14 cellular contexts compared by ENCODE assay signal in genomic region chr2:132974477-132975050, GRCh38.
"Had no signal": no experiment of that assay in that cellular context is flagged by ENCODE, and none has a peak within 500 bp of the region (broad histone marks: within the 10 kb centered on the region; RNA-seq: fewer than 3 reads in every experiment).

No MANE protein-coding gene starts in this region.

- H3K4me1 ChIP-seq: lower lobe of right lung, pancreas, thyroid gland, uterus had no signal

- H3K27ac Mint-ChIP-seq: activated B cell treated with CpG ODN at 0.5 μM for 24 hours; activated CD4-positive, alpha-beta T cell treated with anti-CD3 and anti-CD28 coated beads, Interleukin-2, amount 10 ng/mL, durations not matched to agents 24 days and 14 days; activated naive CD4-positive, alpha-beta T cell treated with anti-CD3 and anti-CD28 coated beads for 36 hours; dendritic cell treated with granulocyte-macrophage colony-stimulating factor and Interleukin-4, amounts not matched to agents 40 ng/mL and 50 ng/mL, for 4 days; effector memory CD8-positive, alpha-beta T cell had no signal

- H3K9me3 Mint-ChIP-seq: activated B cell treated with CpG ODN at 0.5 μM for 24 hours; activated CD4-positive, alpha-beta T cell treated with anti-CD3 and anti-CD28 coated beads, Interleukin-2, amount 10 ng/mL, durations not matched to agents 24 days and 14 days; activated naive CD4-positive, alpha-beta T cell treated with anti-CD3 and anti-CD28 coated beads for 36 hours; dendritic cell treated with granulocyte-macrophage colony-stimulating factor and Interleukin-4, amounts not matched to agents 40 ng/mL and 50 ng/mL, for 4 days had no signal

- H3K4me3 Mint-ChIP-seq: activated B cell treated with CpG ODN at 0.5 μM for 24 hours; activated CD4-positive, alpha-beta T cell treated with anti-CD3 and anti-CD28 coated beads, Interleukin-2, amount 10 ng/mL, durations not matched to agents 24 days and 14 days; activated naive CD4-positive, alpha-beta T cell treated with anti-CD3 and anti-CD28 coated beads for 36 hours; dendritic cell treated with granulocyte-macrophage colony-stimulating factor and Interleukin-4, amounts not matched to agents 40 ng/mL and 50 ng/mL, for 4 days; effector memory CD8-positive, alpha-beta T cell had no signal

- H3K27me3 Mint-ChIP-seq: activated B cell treated with CpG ODN at 0.5 μM for 24 hours; activated CD4-positive, alpha-beta T cell treated with anti-CD3 and anti-CD28 coated beads, Interleukin-2, amount 10 ng/mL, durations not matched to agents 24 days and 14 days; dendritic cell treated with granulocyte-macrophage colony-stimulating factor and Interleukin-4, amounts not matched to agents 40 ng/mL and 50 ng/mL, for 4 days; effector memory CD8-positive, alpha-beta T cell had no signal

- H3K27ac ChIP-seq: brain microvascular endothelial cell, lower lobe of right lung, pancreas, skin epidermis, thyroid gland, uterus had no signal

- H3K9me3 ChIP-seq: lower lobe of right lung, pancreas, thyroid gland, uterus had no signal

- H3K4me1 Mint-ChIP-seq: activated B cell treated with CpG ODN at 0.5 μM for 24 hours; activated CD4-positive, alpha-beta T cell treated with anti-CD3 and anti-CD28 coated beads, Interleukin-2, amount 10 ng/mL, durations not matched to agents 24 days and 14 days had no signal

- DNase-seq: activated B cell treated with CpG ODN at 0.5 μM for 24 hours; activated CD4-positive, alpha-beta T cell treated with anti-CD3 and anti-CD28 coated beads, Interleukin-2, amount 10 ng/mL, durations not matched to agents 24 days and 14 days; activated CD8-positive, alpha-beta memory T cell treated with anti-CD3 and anti-CD28 coated beads for 24 hours; activated naive CD4-positive, alpha-beta T cell treated with anti-CD3 and anti-CD28 coated beads for 36 hours; brain microvascular endothelial cell; cerebellar nuclear complex; effector memory CD8-positive, alpha-beta T cell; lower lobe of right lung; midbrain; pancreas; thyroid gland; uterus had no signal

- H3K27me3 ChIP-seq: brain microvascular endothelial cell, pancreas, thyroid gland, uterus had no signal

- ATAC-seq: effector memory CD8-positive, alpha-beta T cell; lower lobe of right lung; pancreas had no signal

- H3K36me3 ChIP-seq: brain microvascular endothelial cell, lower lobe of right lung, pancreas, thyroid gland, uterus had no signal

- H3K4me3 ChIP-seq: lower lobe of right lung, pancreas, skin epidermis, thyroid gland, uterus had no signal
